1 cellular context compared by ENCODE assay signal in genomic region chr5:74415695-74416102, GRCh38.
A peak's percentile ranks its signal among the peaks of the same experiment; 100 is the strongest.
TF ChIP-seq lines count a peak whose summit lies in the region.

No MANE protein-coding gene starts in this region.

TF ChIP-seq in HepG2, 621 proteins besides CTCF, POLR2A, EP300 and RAD21 (continued from another document and continues in another):
- TF ChIP-seq IKZF5 (CRISPR knock-in tag; IDR thresholded peaks at IDR 0.05): peak; percentile 55; the same call in 1 of the 2 replicates
- no peak for TF ChIP-seq ZNF780A (CRISPR knock-in tag; IDR thresholded peaks at IDR 0.05)
- peak; percentile 17; the same call in 1 of the 2 replicates for TF ChIP-seq ARID4A (CRISPR knock-in tag; IDR thresholded peaks at IDR 0.05; ENCODE audit: borderline replicate concordance)
- peak; percentile 52; the same call in 1 of the 2 replicates for TF ChIP-seq SOX5 (CRISPR knock-in tag; IDR thresholded peaks at IDR 0.05; ENCODE audit: borderline replicate concordance)
- no peak for TF ChIP-seq ATM (IDR thresholded peaks at IDR 0.05; ENCODE audit: borderline replicate concordance)
- TF ChIP-seq HNF1B (CRISPR knock-in tag; IDR thresholded peaks at IDR 0.05): peak; percentile 76; the same call in 1 of the 2 replicates
- peak; percentile 92 for TF ChIP-seq ARID5B (CRISPR knock-in tag; IDR thresholded peaks at IDR 0.05)
- TF ChIP-seq ERF (CRISPR knock-in tag; IDR thresholded peaks at IDR 0.05): peak; percentile 58; the same call in 1 of the 2 replicates
- peak; percentile 72; the same call in 1 of the 2 replicates for TF ChIP-seq ZNF609 (CRISPR knock-in tag; IDR thresholded peaks at IDR 0.05; ENCODE audit: borderline replicate concordance)
- peak; percentile 53; the same call in 1 of the 2 replicates for TF ChIP-seq MIXL1 (CRISPR knock-in tag; IDR thresholded peaks at IDR 0.05)
- no peak for TF ChIP-seq MTA3 (CRISPR knock-in tag; IDR thresholded peaks at IDR 0.05)
- TF ChIP-seq ZNF343 (CRISPR knock-in tag; IDR thresholded peaks at IDR 0.05): no peak
- TF ChIP-seq CREB1 (IDR thresholded peaks at IDR 0.05): no peak
- 0 out of 2 replicates have a peak, but pooled peaks have one; percentile 25 for TF ChIP-seq CREB1 (CRISPR knock-in tag; IDR thresholded peaks at IDR 0.05)
- TF ChIP-seq FOXA1 (IDR thresholded peaks at IDR 0.05): no peak
- TF ChIP-seq FOXA1 (CRISPR knock-in tag; IDR thresholded peaks at IDR 0.05): peak; percentile 77
- peak; percentile 66; the same call in 1 of the 2 replicates for TF ChIP-seq NFIC (IDR thresholded peaks at IDR 0.05; ENCODE audit: low read length)
- TF ChIP-seq ESRRA (CRISPR knock-in tag; IDR thresholded peaks at IDR 0.05; ENCODE audit: low read depth): 0 out of 2 replicates have a peak, but pooled peaks have one; percentile 48
- TF ChIP-seq FOXP1 (IDR thresholded peaks at IDR 0.05): no peak
- TF ChIP-seq FOXP1 (CRISPR knock-in tag; IDR thresholded peaks at IDR 0.05): peak; percentile 77; the same call in 1 of the 2 replicates
- 0 out of 2 replicates have a peak, but pooled peaks have one; percentile 20 for TF ChIP-seq ZNF644 (CRISPR knock-in tag; IDR thresholded peaks at IDR 0.05; ENCODE audit: low read depth)
- peak; percentile 34; the same call in 1 of the 2 replicates for TF ChIP-seq KAT8 (CRISPR knock-in tag; IDR thresholded peaks at IDR 0.05)
- TF ChIP-seq SP1 (IDR thresholded peaks at IDR 0.05): no peak
- TF ChIP-seq SP1 (CRISPR knock-in tag; IDR thresholded peaks at IDR 0.05): no peak
- TF ChIP-seq BCLAF1 (IDR thresholded peaks at IDR 0.05): no peak
- TF ChIP-seq HMGA1 (CRISPR knock-in tag; conservative IDR thresholded peaks at IDR 0.05): no peak
- TF ChIP-seq JDP2 (CRISPR knock-in tag; IDR thresholded peaks at IDR 0.05; ENCODE audit: borderline replicate concordance): no peak
- peak; percentile 67 for TF ChIP-seq PATZ1 (CRISPR knock-in tag; IDR thresholded peaks at IDR 0.05)
- peak; percentile 60; the same call in 1 of the 2 replicates for TF ChIP-seq MEF2D (CRISPR knock-in tag; IDR thresholded peaks at IDR 0.05)
- peak; percentile 31; the same call in 1 of the 2 replicates for TF ChIP-seq MAX (IDR thresholded peaks at IDR 0.05)
- peak; percentile 98 for TF ChIP-seq SKIL (CRISPR knock-in tag; IDR thresholded peaks at IDR 0.05; ENCODE audit: borderline replicate concordance)
- TF ChIP-seq HMG20B (CRISPR knock-in tag; conservative IDR thresholded peaks at IDR 0.05): 0 out of 2 replicates have a peak, but pooled peaks have one; percentile 56
- TF ChIP-seq ZBTB20 (CRISPR knock-in tag; IDR thresholded peaks at IDR 0.05; ENCODE audit: borderline replicate concordance, low read depth): peak; percentile 70; the same call in 1 of the 2 replicates
